Comparison of ENCODE assay signal across 17 cellular contexts in the genomic region with DNA sequence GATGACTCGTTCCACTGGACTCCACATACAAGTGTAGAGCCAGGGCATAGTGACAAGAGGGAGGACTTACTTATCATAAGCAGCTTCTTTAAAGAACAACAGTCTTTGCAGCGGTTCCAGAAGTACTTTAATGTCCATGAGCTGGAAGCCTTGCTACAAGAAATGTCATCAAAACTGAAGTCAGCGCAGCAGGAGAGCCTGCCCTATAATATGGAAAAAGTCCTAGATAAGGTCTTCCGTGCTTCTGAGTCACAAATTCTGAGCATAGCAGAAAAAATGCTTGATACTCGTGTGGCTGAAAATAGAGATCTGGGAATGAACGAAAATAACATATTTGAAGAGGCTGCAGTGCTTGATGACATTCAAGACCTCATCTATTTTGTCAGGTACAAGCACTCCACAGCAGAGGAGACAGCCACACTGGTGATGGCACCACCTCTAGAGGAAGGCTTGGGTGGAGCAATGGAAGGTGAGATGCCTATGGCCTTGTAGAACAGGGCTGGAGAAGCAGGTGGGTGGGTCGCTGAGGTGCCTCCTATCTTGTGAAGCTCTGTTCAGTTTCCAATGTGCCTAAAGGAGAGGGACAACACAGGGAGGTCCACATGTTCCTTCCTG. TPM values are rescaled to one million over a fixed set of nuclear protein-coding genes. Genes with fewer than 3 reads are reported as not detected.
A peak's percentile ranks its signal among the peaks of the same experiment; 100 is the strongest.
DNase-seq lines count a peak whose midpoint lies in the region; TF ChIP-seq lines count a peak whose summit lies in the region.
"Had no signal": no experiment of that assay in that cellular context is flagged by ENCODE, and none has a peak within 500 bp of the region (broad histone marks: within the 10 kb centered on the region; RNA-seq: fewer than 3 reads in every experiment).

No MANE protein-coding gene starts in this region.

- no peak overlapping the region for H3K9ac ChIP-seq in mammary epithelial cell (ENCODE audit: insufficient read depth, low read length)
- H3K9ac ChIP-seq: BLaER1 treated with 17β-estradiol and CSF1 and Interleukin-3, amounts not matched to agents 10 nM and 100 nM had no signal

- dilution Hi-C loops in mammary epithelial cell (cut with HindIII; ENCODE audit: low sequenced_read_pairs), result no loop called here

- no peaks in the 10 kb centered on the region for H3K27me3 Mint-ChIP-seq in MCF 10A (ENCODE audit: insufficient read depth, unreplicated experiment)
- H3K27me3 Mint-ChIP-seq: CD8-positive, alpha-beta memory T cell had no signal

- no peaks in the 10 kb centered on the region for H3K79me2 ChIP-seq in mammary epithelial cell (ENCODE audit: insufficient read depth, low read length)

- H3K4me3 ChIP-seq in mammary epithelial cell (replicated peaks in 1 of 3; ENCODE audit: insufficient read depth in 1 of 3, low read depth in 2 of 3, low read length in 3 of 3) (no peak overlapping the region), fibroblast of the aortic adventitia (ENCODE audit: low read depth, low read length) (no peak overlapping the region), MG63 (no peak overlapping the region), tibial nerve (no peak overlapping the region)
- H3K4me3 ChIP-seq: BLaER1 treated with 17β-estradiol and CSF1 and Interleukin-3, amounts not matched to agents 10 nM and 100 nM; Peyer's patch had no signal

- H2AFZ ChIP-seq in mammary epithelial cell (ENCODE audit: low read depth, low read length), result no peak overlapping the region

- H3K4me1 ChIP-seq in mammary epithelial cell (ENCODE audit: insufficient read depth, low read length) (no peaks in the 10 kb centered on the region), tibial nerve (peaks cover 0 to 3% (median 0%) of the 10 kb centered on the region in 4 donors)
- H3K4me1 ChIP-seq: Peyer's patch had no signal

- no peak for TF ChIP-seq POLR2A in tibial nerve (IDR thresholded peaks at IDR 0.05)

- H3K27me3 ChIP-seq in mammary epithelial cell (ENCODE audit: insufficient read depth, low read length) (no peaks in the 10 kb centered on the region), MG63 (no peaks in the 10 kb centered on the region), tibial nerve (no peaks in the 10 kb centered on the region)
- H3K27me3 ChIP-seq: BLaER1 treated with 17β-estradiol and CSF1 and Interleukin-3, amounts not matched to agents 10 nM and 100 nM; Peyer's patch had no signal

- in situ Hi-C loops in mammary epithelial cell (cut with MboI; ENCODE audit: low sequenced_read_pairs in 2 of 2), result loop anchor here (5.0 kb wide), 2 partner anchors 163 to 168 kb away; no protein-coding TSS in a partner anchor

- no peak overlapping the region for H3K4me3 Mint-ChIP-seq in MCF 10A (ENCODE audit: unreplicated experiment)
- H3K4me3 Mint-ChIP-seq: CD8-positive, alpha-beta memory T cell had no signal

- no peaks in the 10 kb centered on the region for H4K20me1 ChIP-seq in mammary epithelial cell (ENCODE audit: insufficient read depth, low read length)
- H4K20me1 ChIP-seq: BLaER1 treated with 17β-estradiol and CSF1 and Interleukin-3, amounts not matched to agents 10 nM and 100 nM had no signal

- CTCF ChIA-PET in MCF 10A (lab: Yijun Ruan, JAX), result no interaction called here
- CTCF ChIA-PET in mammary epithelial cell (lab: Charles Lee; ENCODE audit: low non-redundant PET), result no interaction called here

- H3K27ac ChIP-seq in mammary epithelial cell (ENCODE audit: insufficient read depth, low read depth, low read length) (no peak overlapping the region), tibial nerve (no peak overlapping the region)
- H3K27ac ChIP-seq: BLaER1 treated with 17β-estradiol and CSF1 and Interleukin-3, amounts not matched to agents 10 nM and 100 nM; Peyer's patch had no signal

- DNase-seq in MCF 10A (ENCODE audit: unreplicated experiment) (no peak), mammary epithelial cell (no peak), astrocyte of the hippocampus (ENCODE audit: low read depth, low spot score) (peak; percentile 36), fibroblast of the aortic adventitia (ENCODE audit: low read depth) (peak; percentile 74), MG63 (no peak), tibial nerve (ENCODE audit: low spot score in 2 of 2) (no peak), GF-D8 (lab: John Stamatoyannopoulos, UW) (no peak)
- DNase-seq: CD8-positive, alpha-beta memory T cell; DMS79; GDM1; KBM-7; NCI-H1092 treated with DMSO at 0.1 percent for 48 hours; NCI-H2107; NCI-H2227 treated with DMSO at 0.1 percent for 48 hours; NCI-H524; Peyer's patch had no signal

- H3K36me3 ChIP-seq in mammary epithelial cell (ENCODE audit: insufficient read depth, low read length) (peaks cover 9% of the 10 kb centered on the region), MG63 (peaks cover 48% of the 10 kb centered on the region), tibial nerve (peaks cover 0 to 95% (median 14%) of the 10 kb centered on the region in 3 donors)

- peaks cover 16% of the 10 kb centered on the region for H3K4me1 Mint-ChIP-seq in MCF 10A (ENCODE audit: insufficient read depth, unreplicated experiment)

- no peak for TF ChIP-seq CTCF in MCF 10A (IDR thresholded peaks at IDR 0.05; ENCODE audit: unreplicated experiment)
- no peak for TF ChIP-seq CTCF in mammary epithelial cell (conservative IDR thresholded peaks at IDR 0.05 in 1 of 2, IDR thresholded peaks at IDR 0.05 in 1 of 2; ENCODE audit: extremely low read depth in 1 of 2, insufficient read depth in 1 of 2, low read depth in 1 of 2, low read length in 2 of 2)
- no peak for TF ChIP-seq CTCF in fibroblast of the aortic adventitia (IDR thresholded peaks at IDR 0.05; ENCODE audit: insufficient read depth, low read length)
- TF ChIP-seq CTCF in tibial nerve (IDR thresholded peaks at IDR 0.05), result no peak

- no peaks in the 10 kb centered on the region for H3K9me3 Mint-ChIP-seq in MCF 10A (ENCODE audit: unreplicated experiment)
- H3K9me3 Mint-ChIP-seq: CD8-positive, alpha-beta memory T cell had no signal

- POLR2A ChIA-PET in MCF 10A (lab: Yijun Ruan, JAX), result no interaction called here

- 91% methylated on average over 7 of the region's 7 CpGs for WGBS in mammary epithelial cell (ENCODE audit: low coverage, missing lambda C conversion rate)
- WGBS in tibial nerve, 2 donors, result 89 to 91% methylated on average over 7 of the region's 7 CpGs

- intact Hi-C loops in MCF 10A (cut with micrococcal nuclease) (loop anchor here (5.0 kb wide), 1 partner anchor 88 kb away; no protein-coding TSS in a partner anchor), mammary epithelial cell (cut with micrococcal nuclease) (loop anchor here (5.0 kb wide), 1 partner anchor 43 kb away; the partner anchor contains the start of gene TAF1A)

- no TSS peak for BruUV-seq in MCF 10A (replicated peaks; lab: Mats Ljungman, UMichigan)
- no TSS peak for BruUV-seq in mammary epithelial cell (replicated peaks; lab: Mats Ljungman, UMichigan)

- no peak for TF ChIP-seq EP300 in tibial nerve (IDR thresholded peaks at IDR 0.05)

- no peaks in the 10 kb centered on the region for H3K9me3 ChIP-seq in mammary epithelial cell (replicated peaks; ENCODE audit: insufficient read depth, low read length)
- H3K9me3 ChIP-seq in MG63, result no peaks in the 10 kb centered on the region
- H3K9me3 ChIP-seq in tibial nerve, result no peaks in the 10 kb centered on the region
- H3K9me3 ChIP-seq: BLaER1 treated with 17β-estradiol and CSF1 and Interleukin-3, amounts not matched to agents 10 nM and 100 nM; Peyer's patch had no signal

- H3K4me2 ChIP-seq in mammary epithelial cell (ENCODE audit: insufficient read depth, low read depth, low read length), result no peak overlapping the region
- H3K4me2 ChIP-seq: BLaER1 treated with 17β-estradiol and CSF1 and Interleukin-3, amounts not matched to agents 10 nM and 100 nM had no signal

- H3K36me3 Mint-ChIP-seq in MCF 10A (ENCODE audit: insufficient read depth, unreplicated experiment), result peaks cover 92% of the 10 kb centered on the region

- peak overlapping the region; percentile 18 for H3K27ac Mint-ChIP-seq in MCF 10A (ENCODE audit: low read depth, unreplicated experiment)

RNA-seq across cellular contexts. Expression of gene MIA3, which starts 12.1 kb away (rescaled TPM):
- total RNA-seq in MCF 10A (2022) (166 and 203 TPM in 2 replicates), mammary epithelial cell (10 to 100 TPM; 31.3 to 57.5 TPM), fibroblast of the aortic adventitia (ENCODE audit: low replicate concordance) (61.5 and 81.0 TPM in 2 replicates), tibial nerve (10 to 100 TPM; 30.4 to 91.5 (median 61.0) TPM)
- polyA plus RNA-seq in mammary epithelial cell, result 33.7 TPM
- 57.4 TPM for polyA minus RNA-seq in mammary epithelial cell
- total RNA-seq in MG63 (2014; rRNA removed; shearing (Covaris generic); ENCODE audit: low replicate concordance), result 18.2 and 22.4 TPM in 2 replicates

RNA-seq across cellular contexts. Expression of gene TAF1A, which starts 40.3 kb away (rescaled TPM):
- total RNA-seq in MCF 10A (2022) (38.2 and 39.3 TPM in 2 replicates), mammary epithelial cell (10 to 100 TPM in 1 of 2 donors, 1 to 10 TPM in 1; 8.0 to 10.2 TPM), fibroblast of the aortic adventitia (ENCODE audit: low replicate concordance) (11.8 and 16.5 TPM in 2 replicates), tibial nerve (10 to 100 TPM in 1 of 4 donors, 1 to 10 TPM in 3; 3.9 to 14.4 (median 8.0) TPM)
- 4.5 TPM for polyA plus RNA-seq in mammary epithelial cell
- polyA minus RNA-seq in mammary epithelial cell, result not detected
- 9.7 and 17.2 TPM in 2 replicates for total RNA-seq in MG63 (2014; rRNA removed; shearing (Covaris generic); ENCODE audit: low replicate concordance)

Comparison
In these comparisons a context has a peak if more than half of its experiments do, and no peak if none do; other contexts are left out.
1. DNase-seq: peak in astrocyte of the hippocampus (single experiment) and fibroblast of the aortic adventitia (single experiment); none in MCF 10A (single experiment), mammary epithelial cell (single experiment), MG63 (single experiment), tibial nerve (0 of 2) and GF-D8 (single experiment).